ENCODE assay signal across 13 cellular contexts in genomic region chr10:73043766-73044377, GRCh38. TPM values are rescaled to one million over a fixed set of nuclear protein-coding genes. Genes with fewer than 3 reads are reported as not detected.
A peak's percentile ranks its signal among the peaks of the same experiment; 100 is the strongest.
DNase-seq lines count a peak whose midpoint lies in the region; ATAC-seq and TF ChIP-seq lines count a peak whose summit lies in the region.
"Had no signal": no experiment of that assay in that cellular context is flagged by ENCODE, and none has a peak within 500 bp of the region (broad histone marks: within the 10 kb centered on the region; RNA-seq: fewer than 3 reads in every experiment).

No MANE protein-coding gene starts in this region.

- WGBS in esophagus muscularis mucosa = 41% methylated on average over 2 of the region's 2 CpGs
- no CpG with 5 or more reads among the region's 2 CpGs for WGBS in trophoblast cell (ENCODE audit: extremely low coverage, insufficient coverage, insufficient read length)

- no peak for TF ChIP-seq EP300 in esophagus muscularis mucosa (IDR thresholded peaks at IDR 0.05)

- H3K4me1 ChIP-seq in GM23338 (ENCODE audit: insufficient read depth) = peaks cover 36% of the 10 kb centered on the region
- peaks cover 0 to 24% (median 19%) of the 10 kb centered on the region in 4 donors for H3K4me1 ChIP-seq in esophagus muscularis mucosa
- peaks cover 0 to 2% of the 10 kb centered on the region in 2 experiments for H3K4me1 ChIP-seq in trophoblast cell (ENCODE audit: control insufficient read depth in 1 of 2, insufficient read depth in 2 of 2, low read length in 2 of 2)

- H3K27ac Mint-ChIP-seq in GM23338 (peak overlapping the region; percentile 95), WTC11 (peak overlapping the region; percentile 97), osteocyte (ENCODE audit: unreplicated experiment) (peak overlapping the region; percentile 87)
- no peak overlapping the region for H3K27ac Mint-ChIP-seq in stimulated activated memory B cell treated with anti-CD40 and anti-IgM and Interleukin-4, amounts not matched to agents 10 μg/mL and 1 μg/mL and 100 μg/mL, for 72 hours
- H3K27ac Mint-ChIP-seq: activated naive CD4-positive, alpha-beta T cell treated with anti-CD3 and anti-CD28 coated beads, Interleukin-2, amount 50 U/mL, for 72 hours; naive thymus-derived CD8-positive, alpha-beta T cell; stimulated activated naive CD8-positive, alpha-beta T cell treated with anti-CD3 and anti-CD28 coated beads, Interleukin-15, Interleukin-2, amounts not matched to agents 100 ng/mL and 50 ng/mL, for 24 hours had no signal

- H3K4me1 Mint-ChIP-seq in GM23338 (peaks cover 38% of the 10 kb centered on the region), WTC11 (peaks cover 34% of the 10 kb centered on the region), osteocyte (ENCODE audit: unreplicated experiment) (peaks cover 39% of the 10 kb centered on the region)
- no peaks in the 10 kb centered on the region for H3K4me1 Mint-ChIP-seq in stimulated activated memory B cell treated with anti-CD40 and anti-IgM and Interleukin-4, amounts not matched to agents 10 μg/mL and 1 μg/mL and 100 μg/mL, for 72 hours
- H3K4me1 Mint-ChIP-seq: naive thymus-derived CD8-positive, alpha-beta T cell had no signal

- H4K8ac ChIP-seq in trophoblast cell (ENCODE audit: low read depth, low read length) = no peak overlapping the region

- H4K12ac ChIP-seq in trophoblast cell (ENCODE audit: low read depth, low read length) = no peak overlapping the region

- no peak overlapping the region for H2BK5ac ChIP-seq in trophoblast cell (ENCODE audit: low read depth, low read length, poor library complexity)

- ATAC-seq in GM23338 (peak; percentile 53; the same call in 2 of the 3 replicates), WTC11 (peak; percentile 65)
- ATAC-seq in stimulated activated memory B cell treated with anti-CD40 and anti-IgM and Interleukin-4, amounts not matched to agents 10 μg/mL and 1 μg/mL and 100 μg/mL, for 72 hours = no peak
- ATAC-seq: activated naive CD4-positive, alpha-beta T cell treated with anti-CD3 and anti-CD28 coated beads, Interleukin-2, amount 50 U/mL, for 72 hours; naive thymus-derived CD8-positive, alpha-beta T cell had no signal

- H3F3A ChIP-seq in GM23338 (replicated peaks; ENCODE audit: low read depth) = no peaks in the 10 kb centered on the region

- no peaks in the 10 kb centered on the region for H3K36me3 ChIP-seq in GM23338 (ENCODE audit: insufficient read depth)
- H3K36me3 ChIP-seq in esophagus muscularis mucosa = peaks cover 0 to 69% (median 22%) of the 10 kb centered on the region in 4 donors
- H3K36me3 ChIP-seq in trophoblast cell (ENCODE audit: control insufficient read depth in 1 of 2, insufficient read depth in 2 of 2, low read length in 2 of 2) = peaks cover 0 to 3% of the 10 kb centered on the region in 2 experiments

- no peak overlapping the region for H3K18ac ChIP-seq in trophoblast cell (ENCODE audit: low read length)

- no peaks in the 10 kb centered on the region for H3K79me2 ChIP-seq in GM23338 (replicated peaks; ENCODE audit: insufficient read depth)
- H3K79me2 ChIP-seq in trophoblast cell (ENCODE audit: control insufficient read depth, insufficient read depth, low read length, poor library complexity) = no peaks in the 10 kb centered on the region

- H3K27me3 ChIP-seq in GM23338 (ENCODE audit: insufficient read depth) = no peaks in the 10 kb centered on the region
- H3K27me3 ChIP-seq in esophagus muscularis mucosa = no peaks in the 10 kb centered on the region
- no peaks in the 10 kb centered on the region for H3K27me3 ChIP-seq in trophoblast cell (ENCODE audit: insufficient read depth, low read length)

- H3K4me3 ChIP-seq in GM23338 (peak overlapping the region; percentile 24; the same call in 1 of the 2 replicates), esophagus muscularis mucosa (no peak overlapping the region), trophoblast cell (ENCODE audit: low read depth, low read length) (no peak overlapping the region)

- no peaks in the 10 kb centered on the region for H3K79me1 ChIP-seq in trophoblast cell (ENCODE audit: low read length)

- DNase-seq in GM23338 (ENCODE audit: low spot score) = peak; percentile 41
- no peak for DNase-seq in WTC11 (ENCODE audit: low spot score)
- no peak for DNase-seq in esophagus muscularis mucosa (ENCODE audit: extremely low spot score)
- DNase-seq in osteocyte (ENCODE audit: extremely low spot score, unreplicated experiment) = no peak
- DNase-seq in NCI-H510A (lab: John Stamatoyannopoulos, UW) = no peak
- DNase-seq in NCI-H2227 (lab: John Stamatoyannopoulos, UW; ENCODE audit: unreplicated experiment) = no peak
- DNase-seq in trophoblast cell = no peak
- DNase-seq: C1 segment of cervical spinal cord; GOT3; naive thymus-derived CD8-positive, alpha-beta T cell had no signal

- no peak overlapping the region for H2BK120ac ChIP-seq in trophoblast cell (ENCODE audit: insufficient read depth, low read length, poor library complexity)

- no peak overlapping the region for H3K9ac ChIP-seq in trophoblast cell (ENCODE audit: low read length)

- no peaks in the 10 kb centered on the region for H3K27me3 Mint-ChIP-seq in GM23338 (ENCODE audit: insufficient read depth, low read depth, poor library complexity)
- no peaks in the 10 kb centered on the region for H3K27me3 Mint-ChIP-seq in WTC11 (ENCODE audit: low read depth)
- no peaks in the 10 kb centered on the region for H3K27me3 Mint-ChIP-seq in osteocyte (ENCODE audit: unreplicated experiment)
- H3K27me3 Mint-ChIP-seq in stimulated activated memory B cell treated with anti-CD40 and anti-IgM and Interleukin-4, amounts not matched to agents 10 μg/mL and 1 μg/mL and 100 μg/mL, for 72 hours = no peaks in the 10 kb centered on the region
- H3K27me3 Mint-ChIP-seq: naive thymus-derived CD8-positive, alpha-beta T cell; stimulated activated naive CD8-positive, alpha-beta T cell treated with anti-CD3 and anti-CD28 coated beads, Interleukin-15, Interleukin-2, amounts not matched to agents 100 ng/mL and 50 ng/mL, for 24 hours had no signal

- no peaks in the 10 kb centered on the region for H4K20me1 ChIP-seq in GM23338 (replicated peaks; ENCODE audit: insufficient read depth)

- H4K91ac ChIP-seq in trophoblast cell (ENCODE audit: low read depth, low read length) = no peak overlapping the region

- no peak overlapping the region for H3K14ac ChIP-seq in trophoblast cell (ENCODE audit: low read length)

- intact Hi-C loops in esophagus muscularis mucosa (cut with DNase I) = no loop called here

- H2AFZ ChIP-seq in GM23338 = no peak overlapping the region
- no peak overlapping the region for H2AFZ ChIP-seq in trophoblast cell (ENCODE audit: insufficient read depth, low read length, poor library complexity)

- H3K4me2 ChIP-seq in GM23338 = peak overlapping the region; percentile 16
- H3K4me2 ChIP-seq in trophoblast cell (ENCODE audit: low read length) = no peak overlapping the region

- CTCF ChIA-PET in WTC11 (lab: Charles Lee) = interaction anchor here (0.6 to 1.3 kb wide), 3 partner anchors 17 to 679 kb away, joined by 3 to 5 read pairs (median 3); no protein-coding TSS in a partner anchor

- no peak overlapping the region for H3K23ac ChIP-seq in trophoblast cell (ENCODE audit: low read length)

- H2BK12ac ChIP-seq in trophoblast cell (ENCODE audit: low read length) = no peak overlapping the region

- H3K9me3 Mint-ChIP-seq in GM23338 = no peaks in the 10 kb centered on the region
- no peaks in the 10 kb centered on the region for H3K9me3 Mint-ChIP-seq in WTC11
- no peaks in the 10 kb centered on the region for H3K9me3 Mint-ChIP-seq in osteocyte (ENCODE audit: unreplicated experiment)
- no peaks in the 10 kb centered on the region for H3K9me3 Mint-ChIP-seq in stimulated activated memory B cell treated with anti-CD40 and anti-IgM and Interleukin-4, amounts not matched to agents 10 μg/mL and 1 μg/mL and 100 μg/mL, for 72 hours
- H3K9me3 Mint-ChIP-seq: activated naive CD4-positive, alpha-beta T cell treated with anti-CD3 and anti-CD28 coated beads, Interleukin-2, amount 50 U/mL, for 72 hours; naive thymus-derived CD8-positive, alpha-beta T cell; stimulated activated naive CD8-positive, alpha-beta T cell treated with anti-CD3 and anti-CD28 coated beads, Interleukin-15, Interleukin-2, amounts not matched to agents 100 ng/mL and 50 ng/mL, for 24 hours had no signal

- H3K9me2 ChIP-seq in GM23338 (ENCODE audit: insufficient read depth) = no peaks in the 10 kb centered on the region

- H3K9me3 ChIP-seq in esophagus muscularis mucosa (no peaks in the 10 kb centered on the region), trophoblast cell (ENCODE audit: insufficient read depth, low read depth, low read length) (no peaks in the 10 kb centered on the region)

- peaks cover 2% of the 10 kb centered on the region; the same call in 1 of the 3 replicates for H3K36me3 Mint-ChIP-seq in GM23338 (ENCODE audit: low read depth)
- H3K36me3 Mint-ChIP-seq in WTC11 = peaks cover 6% of the 10 kb centered on the region
- H3K36me3 Mint-ChIP-seq in osteocyte (ENCODE audit: unreplicated experiment) = peaks cover 20% of the 10 kb centered on the region
- H3K36me3 Mint-ChIP-seq in stimulated activated memory B cell treated with anti-CD40 and anti-IgM and Interleukin-4, amounts not matched to agents 10 μg/mL and 1 μg/mL and 100 μg/mL, for 72 hours = peaks cover 25% of the 10 kb centered on the region

- no peak overlapping the region for H2AK5ac ChIP-seq in trophoblast cell (ENCODE audit: low read length)

- no peak overlapping the region for H3K4ac ChIP-seq in trophoblast cell (ENCODE audit: low read depth, low read length)

- H3K27ac ChIP-seq in GM23338 (ENCODE audit: low read depth) = peak overlapping the region; percentile 84
- peak overlapping the region; percentile 40 to 74 (median 57) for H3K27ac ChIP-seq in esophagus muscularis mucosa (replicated peaks in 1 of 4)
- H3K27ac ChIP-seq in trophoblast cell (ENCODE audit: low read depth, low read length) = no peak overlapping the region

- POLR2A ChIA-PET in WTC11 (lab: Charles Lee) = no interaction called here

- TF ChIP-seq CTCF in GM23338 (conservative IDR thresholded peaks at IDR 0.05; ENCODE audit: low read depth in 2 of 2) = no peak
- no peak for TF ChIP-seq CTCF in WTC11 (IDR thresholded peaks at IDR 0.05)
- TF ChIP-seq CTCF in esophagus muscularis mucosa (IDR thresholded peaks at IDR 0.05) = no peak
- TF ChIP-seq CTCF in osteocyte (IDR thresholded peaks at IDR 0.05) = no peak

- H3K4me3 Mint-ChIP-seq in GM23338 (peak overlapping the region; percentile 57; the same call in 2 of the 3 replicates), WTC11 (peak overlapping the region; percentile 43; the same call in 1 of the 2 replicates), osteocyte (ENCODE audit: unreplicated experiment) (peak overlapping the region; percentile 15)
- H3K4me3 Mint-ChIP-seq in stimulated activated memory B cell treated with anti-CD40 and anti-IgM and Interleukin-4, amounts not matched to agents 10 μg/mL and 1 μg/mL and 100 μg/mL, for 72 hours = no peak overlapping the region
- H3K4me3 Mint-ChIP-seq: naive thymus-derived CD8-positive, alpha-beta T cell; stimulated activated naive CD8-positive, alpha-beta T cell treated with anti-CD3 and anti-CD28 coated beads, Interleukin-15, Interleukin-2, amounts not matched to agents 100 ng/mL and 50 ng/mL, for 24 hours had no signal

- no peak for TF ChIP-seq POLR2A in esophagus muscularis mucosa (IDR thresholded peaks at IDR 0.05; ENCODE audit: low read depth)

RNA-seq across cellular contexts. Expression of gene P4HA1, which starts 52.8 kb away (rescaled TPM):
- total RNA-seq in GM23338 (2014; rRNA removed; shearing (Covaris generic)) = 22.1 and 27.1 TPM in 2 replicates
- polyA plus RNA-seq in GM23338 (2016; fragmentation: Nextera tagmentation; extraction: Ambion mirVana) = 22.2 and 26.4 TPM in 2 replicates
- total RNA-seq in WTC11 (2021) (34.4 to 62.8 TPM (median 59.9 TPM) in 3 replicates), esophagus muscularis mucosa (10 to 100 TPM; 16.7 to 25.0 (median 19.2) TPM), osteocyte (101 and 103 TPM in 2 replicates)
- polyA plus RNA-seq in trophoblast cell (2013) = 103 TPM in 2 replicates
